8 cellular contexts compared by ENCODE assay signal in genomic region chr6:170289108-170289931, GRCh38. TPM values are rescaled to one million over a fixed set of nuclear protein-coding genes. Genes with fewer than 3 reads are reported as not detected.
DNase-seq lines count a peak whose midpoint lies in the region; ATAC-seq, FAIRE-seq and TF ChIP-seq lines count a peak whose summit lies in the region.

No MANE protein-coding gene starts in this region.

- BruUV-seq in Calu3 (replicated peaks; lab: Mats Ljungman, UMichigan) = no TSS peak

- H3K27ac ChIP-seq in RWPE1 (peak overlapping the region; percentile 72), esophagus (ENCODE audit: low read depth in 2 of 2, low read length in 1 of 2) (peak overlapping the region; percentile 58 to 76), ovary (no peak overlapping the region)

- FAIRE-seq in GM19239 (lab: Jason Lieb, UNC) = no peak

- peak overlapping the region; percentile 72 for H3K4me3 Mint-ChIP-seq in Calu3 (ENCODE audit: low read depth, unreplicated experiment)

- peaks cover 6 to 26% of the 10 kb centered on the region in 2 donors for H3K4me1 ChIP-seq in esophagus (ENCODE audit: control insufficient read depth in 2 of 2, insufficient read depth in 2 of 2, low read length in 1 of 2)
- peaks cover 23% of the 10 kb centered on the region for H3K4me1 ChIP-seq in ovary (ENCODE audit: insufficient read depth)

- no peak for ATAC-seq in HG02798 (IDR thresholded peaks at IDR 0.05; ENCODE audit: poor library complexity, unreplicated experiment)

- H3K36me3 ChIP-seq in esophagus (ENCODE audit: control insufficient read depth in 2 of 2, insufficient read depth in 2 of 2, low read length in 1 of 2) (peaks cover 0 to 10% of the 10 kb centered on the region in 2 donors), ovary (no peaks in the 10 kb centered on the region)

- DNase-seq in Calu3 (no peak), RWPE1 (ENCODE audit: low spot score) (no peak), ovary (peak in 1 of 5 donors; percentile 21), SW 1271 (lab: John Stamatoyannopoulos, UW) (no peak), GM19239 (ENCODE audit: insufficient read length, low spot score) (no peak), midbrain (lab: John Stamatoyannopoulos, UW) (no peak)

- peaks cover 17% of the 10 kb centered on the region for H3K4me1 Mint-ChIP-seq in Calu3 (ENCODE audit: low read depth, unreplicated experiment)

- no peaks in the 10 kb centered on the region for H3K9me3 Mint-ChIP-seq in Calu3 (ENCODE audit: low read depth, unreplicated experiment)

- H3K27ac Mint-ChIP-seq in Calu3 (ENCODE audit: unreplicated experiment) = no peak overlapping the region

- H3K9me3 ChIP-seq in esophagus (ENCODE audit: control insufficient read depth in 2 of 2, insufficient read depth in 1 of 2, low read depth in 1 of 2, low read length in 1 of 2) = no peaks in the 10 kb centered on the region
- H3K9me3 ChIP-seq in ovary = no peaks in the 10 kb centered on the region

- POLR2A ChIA-PET in RWPE1 (lab: Yijun Ruan, JAX; ENCODE audit: low non-redundant PET) = interaction anchor here (0.7 kb wide), 1 partner anchor 481 kb away, joined by 3 read pairs; no protein-coding TSS in a partner anchor

- H3K4me3 ChIP-seq in esophagus (ENCODE audit: low read depth in 1 of 2, low read length in 2 of 2) = peak overlapping the region; percentile 64 to 68
- H3K4me3 ChIP-seq in ovary = peak overlapping the region; percentile 57

- CTCF ChIA-PET in Calu3 (lab: Charles Lee) = no interaction called here
- CTCF ChIA-PET in RWPE1 (lab: Yijun Ruan, JAX) = interaction anchor here (0.7 to 6.3 kb wide), 2 partner anchors 458 to 500 kb away, joined by 3 to 39 read pairs; no protein-coding TSS in a partner anchor

- TF ChIP-seq POLR2A in ovary (IDR thresholded peaks at IDR 0.05) = no peak

- intact Hi-C loops in Calu3 (cut with micrococcal nuclease; ENCODE audit: unreplicated experiment) (no loop called here), ovary (cut with DNase I) (no loop called here)

- 4 to 6% methylated on average over 82 to 96 of the region's 96 CpGs for WGBS in esophagus, 2 donors
- WGBS in ovary, 3 donors = 7 to 14% (median 9%) methylated on average over 62 to 96 of the region's 96 CpGs

- peaks cover 11% of the 10 kb centered on the region for H3K36me3 Mint-ChIP-seq in Calu3 (ENCODE audit: insufficient read depth, unreplicated experiment)

- peaks cover 0 to 5% of the 10 kb centered on the region in 2 donors for H3K27me3 ChIP-seq in esophagus (ENCODE audit: control insufficient read depth in 1 of 2, insufficient read depth in 2 of 2, low read length in 2 of 2)
- peaks cover 3% of the 10 kb centered on the region for H3K27me3 ChIP-seq in ovary

- TF ChIP-seq CTCF in Calu3 (IDR thresholded peaks at IDR 0.05; ENCODE audit: unreplicated experiment) = no peak
- no peak for TF ChIP-seq CTCF in RWPE1 (conservative IDR thresholded peaks at IDR 0.05; ENCODE audit: low read depth)
- TF ChIP-seq CTCF in ovary (IDR thresholded peaks at IDR 0.05) = no peak

- no peak for TF ChIP-seq EP300 in ovary (IDR thresholded peaks at IDR 0.05)

- H3K27me3 Mint-ChIP-seq in Calu3 (ENCODE audit: unreplicated experiment) = peaks cover 93% of the 10 kb centered on the region

RNA-seq across cellular contexts. Expression of gene DLL1, which starts 1.6 kb away (rescaled TPM):
- 0.12 and 0.14 TPM in 2 replicates for total RNA-seq in Calu3 (2022)
- polyA plus RNA-seq in esophagus = 10 to 100 TPM; 12.5 to 15.6 TPM
- total RNA-seq in ovary = 10 to 100 TPM in 1 of 7 donors, 1 to 10 TPM in 6; 1.3 to 11.5 (median 4.6) TPM
- 1 to 10 TPM in 1 of 2 donors, under 1 TPM in 1; 0.90 to 2.4 TPM for polyA plus RNA-seq in ovary

RNA-seq across cellular contexts. Expression of gene FAM120B, which starts 17.2 kb away (rescaled TPM):
- 13.2 and 13.9 TPM in 2 replicates for total RNA-seq in Calu3 (2022)
- polyA plus RNA-seq in esophagus = 1 to 10 TPM; 6.4 to 8.7 TPM
- 10 to 100 TPM; 16.5 to 36.2 (median 28.4) TPM for total RNA-seq in ovary
- polyA plus RNA-seq in ovary = 10 to 100 TPM; 10.6 to 39.3 TPM

Comparison
In these comparisons a context has a peak if more than half of its experiments do, and no peak if none do; other contexts are left out.
1. H3K27ac ChIP-seq: peak in RWPE1 (single experiment) and esophagus (2 of 2); none in ovary (0 of 2).